In genomic region chr20:860891-861290, GRCh38 we compare ENCODE assay signal across 23 cellular contexts. TPM values are rescaled to one million over a fixed set of nuclear protein-coding genes. Genes with fewer than 3 reads are reported as not detected.
"Had no signal": no experiment of that assay in that cellular context is flagged by ENCODE, and none has a peak within 500 bp of the region (broad histone marks: within the 10 kb centered on the region; RNA-seq: fewer than 3 reads in every experiment).

No MANE protein-coding gene starts in this region.

- H3K36me3 Mint-ChIP-seq: naive thymus-derived CD8-positive, alpha-beta T cell had no signal

- H3K36me3 ChIP-seq: colonic mucosa, neutrophil, right atrium auricular region, sigmoid colon, tibial artery, upper lobe of left lung, uterus had no signal

- H3K9me3 ChIP-seq: colonic mucosa, mucosa of descending colon, neutrophil, right atrium auricular region, sigmoid colon, tibial artery, upper lobe of left lung, uterus had no signal

- H3K27me3 Mint-ChIP-seq: naive thymus-derived CD8-positive, alpha-beta T cell had no signal

- ATAC-seq: mucosa of descending colon; naive thymus-derived CD8-positive, alpha-beta T cell had no signal

- H3K27me3 ChIP-seq: colonic mucosa, dorsolateral prefrontal cortex, neutrophil, right atrium auricular region, sigmoid colon, upper lobe of left lung, uterus had no signal

- H3K4me1 ChIP-seq: colonic mucosa, right atrium auricular region, sigmoid colon, uterus had no signal

- H3K27ac ChIP-seq: colonic mucosa, dorsolateral prefrontal cortex, neutrophil, right atrium auricular region, sigmoid colon, tibial artery, upper lobe of left lung, uterus had no signal

- H3K4me3 ChIP-seq: colonic mucosa, dorsolateral prefrontal cortex, mucosa of descending colon, right atrium auricular region, sigmoid colon, skin epidermis, tibial artery, upper lobe of left lung, uterus had no signal

- H3K9me3 Mint-ChIP-seq: naive thymus-derived CD8-positive, alpha-beta T cell had no signal

- H3K4me3 Mint-ChIP-seq: naive thymus-derived CD8-positive, alpha-beta T cell had no signal

- DNase-seq: cerebellar nuclear complex; colonic mucosa; dorsolateral prefrontal cortex; effector CD8-positive, alpha-beta T cell; foreskin melanocyte; head of caudate nucleus; hippocampal formation; kidney glomerular epithelial cell; mucosa of descending colon; naive thymus-derived CD8-positive, alpha-beta T cell; posterior cingulate gyrus; sigmoid colon; stimulated activated CD4-positive, alpha-beta T cell treated with anti-CD3 and anti-CD28 coated beads, Interleukin-12 subunit alpha, Interleukin-12 subunit beta, amount 100 ng/mL, for 4 hours; stimulated activated naive CD4-positive, alpha-beta T cell treated with Interleukin-2 at 50 U/mL for 16 hours; tibial artery; upper lobe of left lung; uterus had no signal

RNA-seq across cellular contexts. Expression of gene ANGPT4, which starts 55.2 kb away (rescaled TPM):
- total RNA-seq: lung microvascular endothelial cell; naive thymus-derived CD8-positive, alpha-beta T cell; osteocyte had no signal
- polyA plus RNA-seq: naive thymus-derived CD8-positive, alpha-beta T cell; neural cell had no signal
